6 cellular contexts compared by ENCODE assay signal in genomic region chr1:143311154-143311553, GRCh38.
A peak's percentile ranks its signal among the peaks of the same experiment; 100 is the strongest.
DNase-seq lines count a peak whose midpoint lies in the region; ATAC-seq and TF ChIP-seq lines count a peak whose summit lies in the region.
"Not testable (repeated sequence)": the region's sequence is repeated elsewhere in the genome, so short reads cannot be mapped to it uniquely, and the experiment has no call there.

No MANE protein-coding gene starts in this region.

- H3K27ac Mint-ChIP-seq in activated CD4-positive, alpha-beta T cell treated with anti-CD3 and anti-CD28 coated beads for 36 hours: peak overlapping the region; percentile 23
- peak overlapping the region; percentile 76 for H3K27ac Mint-ChIP-seq in activated T-cell treated with anti-CD3 and anti-CD28 coated beads, Interleukin-2, amount 50 U/mL, for 24 hours
- peak overlapping the region; percentile 40 for H3K27ac Mint-ChIP-seq in activated naive CD8-positive, alpha-beta T cell treated with anti-CD3 and anti-CD28 coated beads, Interleukin-2, amount 10 ng/mL, durations not matched to agents 7 days and 5 days
- H3K27ac Mint-ChIP-seq in chondrocyte (ENCODE audit: unreplicated experiment): peak overlapping the region; percentile 76
- H3K27ac Mint-ChIP-seq in stimulated activated naive B cell treated with anti-CD40 and anti-IgM and Interleukin-4, amounts not matched to agents 10 μg/mL and 1 μg/mL and 100 μg/mL, for 72 hours: peak overlapping the region; percentile 52

- peaks cover 11% of the 10 kb centered on the region for H3K27me3 Mint-ChIP-seq in activated CD4-positive, alpha-beta T cell treated with anti-CD3 and anti-CD28 coated beads for 36 hours
- H3K27me3 Mint-ChIP-seq in activated T-cell treated with anti-CD3 and anti-CD28 coated beads, Interleukin-2, amount 50 U/mL, for 24 hours; activated naive CD8-positive, alpha-beta T cell treated with anti-CD3 and anti-CD28 coated beads, Interleukin-2, amount 10 ng/mL, durations not matched to agents 7 days and 5 days; chondrocyte (ENCODE audit: low read depth): not testable (repeated sequence)
- H3K27me3 Mint-ChIP-seq in stimulated activated naive B cell treated with anti-CD40 and anti-IgM and Interleukin-4, amounts not matched to agents 10 μg/mL and 1 μg/mL and 100 μg/mL, for 72 hours: peaks cover 10% of the 10 kb centered on the region in 2 donors

- CTCF ChIA-PET in HEK293 (lab: Yijun Ruan, JAX); activated CD4-positive, alpha-beta T cell treated with anti-CD3 and anti-CD28 coated beads for 36 hours (lab: Charles Lee): not testable (repeated sequence)

- TF ChIP-seq CTCF in HEK293 (tag by site-specific recombination; IDR thresholded peaks at IDR 0.05); chondrocyte (IDR thresholded peaks at IDR 0.05): not testable (repeated sequence)

- not testable (repeated sequence) for H3K4me1 Mint-ChIP-seq in activated CD4-positive, alpha-beta T cell treated with anti-CD3 and anti-CD28 coated beads for 36 hours; activated T-cell treated with anti-CD3 and anti-CD28 coated beads, Interleukin-2, amount 50 U/mL, for 24 hours (ENCODE audit: low read depth); activated naive CD8-positive, alpha-beta T cell treated with anti-CD3 and anti-CD28 coated beads, Interleukin-2, amount 10 ng/mL, durations not matched to agents 7 days and 5 days; chondrocyte (ENCODE audit: low read depth); stimulated activated naive B cell treated with anti-CD40 and anti-IgM and Interleukin-4, amounts not matched to agents 10 μg/mL and 1 μg/mL and 100 μg/mL, for 72 hours

- H3K4me3 Mint-ChIP-seq in activated CD4-positive, alpha-beta T cell treated with anti-CD3 and anti-CD28 coated beads for 36 hours; activated T-cell treated with anti-CD3 and anti-CD28 coated beads, Interleukin-2, amount 50 U/mL, for 24 hours; activated naive CD8-positive, alpha-beta T cell treated with anti-CD3 and anti-CD28 coated beads, Interleukin-2, amount 10 ng/mL, durations not matched to agents 7 days and 5 days; chondrocyte (ENCODE audit: unreplicated experiment); stimulated activated naive B cell treated with anti-CD40 and anti-IgM and Interleukin-4, amounts not matched to agents 10 μg/mL and 1 μg/mL and 100 μg/mL, for 72 hours: not testable (repeated sequence)

- H3K9me3 Mint-ChIP-seq in activated CD4-positive, alpha-beta T cell treated with anti-CD3 and anti-CD28 coated beads for 36 hours (ENCODE audit: low read depth); activated T-cell treated with anti-CD3 and anti-CD28 coated beads, Interleukin-2, amount 50 U/mL, for 24 hours; activated naive CD8-positive, alpha-beta T cell treated with anti-CD3 and anti-CD28 coated beads, Interleukin-2, amount 10 ng/mL, durations not matched to agents 7 days and 5 days; chondrocyte (ENCODE audit: low read depth): not testable (repeated sequence)
- H3K9me3 Mint-ChIP-seq in stimulated activated naive B cell treated with anti-CD40 and anti-IgM and Interleukin-4, amounts not matched to agents 10 μg/mL and 1 μg/mL and 100 μg/mL, for 72 hours: peaks cover 18 to 21% of the 10 kb centered on the region in 2 donors

- not testable (repeated sequence) for H3K4me1 ChIP-seq in HEK293 (ENCODE audit: control insufficient read depth, insufficient read depth, low read length)

- H3K9me3 ChIP-seq in HEK293 (ENCODE audit: control insufficient read depth, insufficient read depth, low read depth, low read length): not testable (repeated sequence)

- H3K36me3 Mint-ChIP-seq in activated CD4-positive, alpha-beta T cell treated with anti-CD3 and anti-CD28 coated beads for 36 hours (ENCODE audit: low read depth); activated T-cell treated with anti-CD3 and anti-CD28 coated beads, Interleukin-2, amount 50 U/mL, for 24 hours (ENCODE audit: low read depth); activated naive CD8-positive, alpha-beta T cell treated with anti-CD3 and anti-CD28 coated beads, Interleukin-2, amount 10 ng/mL, durations not matched to agents 7 days and 5 days; chondrocyte (ENCODE audit: low read depth): not testable (repeated sequence)
- peaks cover 12 to 20% of the 10 kb centered on the region in 2 donors for H3K36me3 Mint-ChIP-seq in stimulated activated naive B cell treated with anti-CD40 and anti-IgM and Interleukin-4, amounts not matched to agents 10 μg/mL and 1 μg/mL and 100 μg/mL, for 72 hours

- not testable (repeated sequence) for H3K4me3 ChIP-seq in HEK293 (ENCODE audit: low read depth, low read length)

- H3K36me3 ChIP-seq in HEK293 (ENCODE audit: control insufficient read depth in 2 of 2, insufficient read depth in 1 of 2, low read length in 2 of 2): not testable (repeated sequence)

- intact Hi-C loops in activated CD4-positive, alpha-beta T cell treated with anti-CD3 and anti-CD28 coated beads for 36 hours (cut with DNase I, micrococcal nuclease): not testable (repeated sequence)

- ATAC-seq in activated CD4-positive, alpha-beta T cell treated with anti-CD3 and anti-CD28 coated beads for 36 hours; activated naive CD8-positive, alpha-beta T cell treated with anti-CD3 and anti-CD28 coated beads, Interleukin-2, amount 10 ng/mL, durations not matched to agents 7 days and 5 days (ENCODE audit: low read depth); stimulated activated naive B cell treated with anti-CD40 and anti-IgM and Interleukin-4, amounts not matched to agents 10 μg/mL and 1 μg/mL and 100 μg/mL, for 72 hours (replicated peaks): not testable (repeated sequence)

- not testable (repeated sequence) for H3K27ac ChIP-seq in HEK293 (ENCODE audit: extremely low read depth, low read depth, low read length)

- POLR2A ChIA-PET in HEK293 (lab: Yijun Ruan, JAX); activated CD4-positive, alpha-beta T cell treated with anti-CD3 and anti-CD28 coated beads for 36 hours (lab: Charles Lee); activated naive CD8-positive, alpha-beta T cell treated with anti-CD3 and anti-CD28 coated beads, Interleukin-2, amount 10 ng/mL, durations not matched to agents 7 days and 5 days (lab: Charles Lee): not testable (repeated sequence)

- DNase-seq in activated CD4-positive, alpha-beta T cell treated with anti-CD3 and anti-CD28 coated beads for 36 hours; activated T-cell treated with anti-CD3 and anti-CD28 coated beads, Interleukin-2, amount 50 U/mL, for 24 hours; activated naive CD8-positive, alpha-beta T cell treated with anti-CD3 and anti-CD28 coated beads, Interleukin-2, amount 10 ng/mL, durations not matched to agents 7 days and 5 days; chondrocyte (ENCODE audit: low spot score); stimulated activated naive B cell treated with anti-CD40 and anti-IgM and Interleukin-4, amounts not matched to agents 10 μg/mL and 1 μg/mL and 100 μg/mL, for 72 hours: not testable (repeated sequence)

TF ChIP-seq in HEK293, 187 proteins besides CTCF, POLR2A, EP300 and RAD21:
- peak; percentile 83 for TF ChIP-seq ZNF366 (tag by site-specific recombination; conservative IDR thresholded peaks at IDR 0.05)
- 0 out of 2 replicates have a peak, but pooled peaks have one; percentile 35 for TF ChIP-seq ZNF785 (tag by site-specific recombination; IDR thresholded peaks at IDR 0.05)
- peak; percentile 70; the same call in 1 of the 2 replicates for TF ChIP-seq ZNF324 (tag by site-specific recombination; IDR thresholded peaks at IDR 0.05)
- TF ChIP-seq PRDM1 (tag by site-specific recombination; IDR thresholded peaks at IDR 0.05): peak; percentile 71
- peak; percentile 78 for TF ChIP-seq ZNF24 (tag by site-specific recombination; IDR thresholded peaks at IDR 0.05)
- peak; percentile 86 for TF ChIP-seq ATF2 (tag by site-specific recombination; IDR thresholded peaks at IDR 0.05; ENCODE audit: low read depth)

Comparison
In these comparisons a context has a peak if more than half of its experiments do, and no peak if none do; other contexts are left out.
1. H3K27ac Mint-ChIP-seq: peak in every context shown above with its lines; median percentile 76 in activated T-cell treated with anti-CD3 and anti-CD28 coated beads, Interleukin-2, amount 50 U/mL, for 24 hours; 76 in chondrocyte; 52 in stimulated activated naive B cell treated with anti-CD40 and anti-IgM and Interleukin-4, amounts not matched to agents 10 μg/mL and 1 μg/mL and 100 μg/mL, for 72 hours; 40 in activated naive CD8-positive, alpha-beta T cell treated with anti-CD3 and anti-CD28 coated beads, Interleukin-2, amount 10 ng/mL, durations not matched to agents 7 days and 5 days; 23 in activated CD4-positive, alpha-beta T cell treated with anti-CD3 and anti-CD28 coated beads for 36 hours.